Comparison of ENCODE assay signal across 10 cellular contexts in genomic region chr9:131330814-131331600, GRCh38. TPM values are rescaled to one million over a fixed set of nuclear protein-coding genes. Genes with fewer than 3 reads are reported as not detected.
DNase-seq lines count a peak whose midpoint lies in the region; ATAC-seq, FAIRE-seq and TF ChIP-seq lines count a peak whose summit lies in the region.
"Had no signal": no experiment of that assay in that cellular context is flagged by ENCODE, and none has a peak within 500 bp of the region (broad histone marks: within the 10 kb centered on the region; RNA-seq: fewer than 3 reads in every experiment).

No MANE protein-coding gene starts in this region.

- no peaks in the 10 kb centered on the region for H4K20me1 ChIP-seq in HepG2 (ENCODE audit: insufficient read depth, low read length)

- H3K27ac Mint-ChIP-seq in endothelial cell (ENCODE audit: unreplicated experiment) = peak overlapping the region; percentile 97
- no peak overlapping the region for H3K27ac Mint-ChIP-seq in activated CD8-positive, alpha-beta T cell treated with anti-CD3 and anti-CD28 coated beads for 36 hours

- WGBS in HepG2 (ENCODE audit: low lambda C conversion rate) = 38% methylated on average over 12 of the region's 18 CpGs

- DNase-seq in A673 (ENCODE audit: low spot score) (peak; percentile 33), NCI-H2171 treated with DMSO at 0.1 percent for 48 hours (lab: John Stamatoyannopoulos, UW) (peak; percentile 64), endothelial cell (ENCODE audit: low spot score) (peak; percentile 93), HepG2 (ENCODE audit: low spot score) (no peak), GM12892 (ENCODE audit: insufficient read length) (no peak)
- no peak for DNase-seq in stimulated activated CD4-positive, alpha-beta T cell treated with anti-CD3 and anti-CD28 coated beads, Interleukin-1b, Interleukin-23, amount 100 ng/mL, for 48 hours
- no peak for DNase-seq in activated CD8-positive, alpha-beta T cell treated with anti-CD3 and anti-CD28 coated beads for 36 hours
- DNase-seq: DMS79 treated with DMSO at 0.1 percent for 48 hours, MG63 had no signal

- H3K9me3 Mint-ChIP-seq in endothelial cell (ENCODE audit: unreplicated experiment) = no peaks in the 10 kb centered on the region
- H3K9me3 Mint-ChIP-seq in activated CD8-positive, alpha-beta T cell treated with anti-CD3 and anti-CD28 coated beads for 36 hours = no peaks in the 10 kb centered on the region

- CTCF ChIA-PET in A673 (lab: Charles Lee) = interaction anchor here (0.5 to 1.5 kb wide), 2 partner anchors 152 to 179 kb away, joined by 4 read pairs; no protein-coding TSS in a partner anchor
- CTCF ChIA-PET in HepG2 (lab: Yijun Ruan, JAX; ENCODE audit: low intra/inter-chr PET ratio, low total read pairs) = no interaction called here
- CTCF ChIA-PET in activated CD8-positive, alpha-beta T cell treated with anti-CD3 and anti-CD28 coated beads for 36 hours (lab: Charles Lee) = interaction anchor here (1.6 kb wide), 1 partner anchor 154 kb away, joined by 5 read pairs; no protein-coding TSS in a partner anchor

- BruUV-seq in A673 (replicated peaks; lab: Mats Ljungman, UMichigan) = no TSS peak
- no TSS peak for BruUV-seq in HepG2 (replicated peaks; lab: Mats Ljungman, UMichigan)

- H3K9ac ChIP-seq in HepG2 (ENCODE audit: insufficient read depth, low read depth, low read length) = no peak overlapping the region

- TF ChIP-seq POLR2A in HepG2 (IDR thresholded peaks at IDR 0.05; ENCODE audit: insufficient read depth in 1 of 2, low read depth in 2 of 2, low read length in 2 of 2) = no peak
- no peak for TF ChIP-seq POLR2A in GM12892 (IDR thresholded peaks at IDR 0.05; ENCODE audit: low read depth, low read length)

- no peaks in the 10 kb centered on the region for H3K79me2 ChIP-seq in HepG2 (ENCODE audit: insufficient read depth, low read length)

- intact Hi-C loops in A673 (cut with micrococcal nuclease; ENCODE audit: unreplicated experiment) = no loop called here
- intact Hi-C loops in HepG2 (cut with micrococcal nuclease; ENCODE audit: unreplicated experiment) = no loop called here
- intact Hi-C loops in activated CD8-positive, alpha-beta T cell treated with anti-CD3 and anti-CD28 coated beads for 36 hours (cut with micrococcal nuclease) = loop anchor here (2.0 kb wide), 1 partner anchor 14 kb away; no protein-coding TSS in a partner anchor

- no peak for TF ChIP-seq RAD21 in HepG2 (CRISPR knock-in tag; IDR thresholded peaks at IDR 0.05)

- TF ChIP-seq CTCF in A673 (conservative IDR thresholded peaks at IDR 0.05; ENCODE audit: low read depth, low read length) = no peak
- TF ChIP-seq CTCF in endothelial cell (IDR thresholded peaks at IDR 0.05; ENCODE audit: unreplicated experiment) = no peak
- no peak for TF ChIP-seq CTCF in HepG2 (CRISPR knock-in tag; IDR thresholded peaks at IDR 0.05)
- TF ChIP-seq CTCF in activated CD8-positive, alpha-beta T cell treated with anti-CD3 and anti-CD28 coated beads for 36 hours (IDR thresholded peaks at IDR 0.05) = no peak

- H3K27ac ChIP-seq in A673 (ENCODE audit: low read depth, low read length, poor library complexity, severe bottlenecking) = peak overlapping the region; percentile 42
- no peak overlapping the region for H3K27ac ChIP-seq in HepG2 (ENCODE audit: extremely low read length, insufficient read depth, low read length)

- H2AFZ ChIP-seq in HepG2 (ENCODE audit: low read length) = no peak overlapping the region

- in situ Hi-C loops in HepG2 (cut with HindIII; ENCODE audit: extremely low pct_ligation_motif_present, low pct_unique_long_range_greater_than_20kb) = loop anchor here (10.0 kb wide), 1 partner anchor 276 kb away; no protein-coding TSS in a partner anchor

- peaks cover 7% of the 10 kb centered on the region for H3K27me3 Mint-ChIP-seq in endothelial cell (ENCODE audit: unreplicated experiment)
- no peaks in the 10 kb centered on the region for H3K27me3 Mint-ChIP-seq in activated CD8-positive, alpha-beta T cell treated with anti-CD3 and anti-CD28 coated beads for 36 hours

- H3K4me3 ChIP-seq in A673 (ENCODE audit: low read depth, low read length, poor library complexity, severe bottlenecking) (no peak overlapping the region), HepG2 (replicated peaks in 1 of 3; ENCODE audit: insufficient read depth in 1 of 3, low read depth in 2 of 3, low read length in 3 of 3) (no peak overlapping the region)
- H3K4me3 ChIP-seq: MG63 had no signal

- no peaks in the 10 kb centered on the region for H3K9me3 ChIP-seq in A673 (ENCODE audit: low read depth, low read length, poor library complexity, severe bottlenecking)
- H3K9me3 ChIP-seq in HepG2 (ENCODE audit: low read length) = no peaks in the 10 kb centered on the region
- H3K9me3 ChIP-seq: MG63 had no signal

- ATAC-seq in HepG2 (no peak), GM19395 (IDR thresholded peaks at IDR 0.05; ENCODE audit: unreplicated experiment) (no peak)
- no peak for ATAC-seq in activated CD8-positive, alpha-beta T cell treated with anti-CD3 and anti-CD28 coated beads for 36 hours

- TF ChIP-seq EP300 in HepG2 (IDR thresholded peaks at IDR 0.05; ENCODE audit: low read depth in 2 of 2, low read length in 2 of 2) = no peak
- TF ChIP-seq EP300 in HepG2 (CRISPR knock-in tag; IDR thresholded peaks at IDR 0.05; ENCODE audit: borderline replicate concordance) = no peak

- no peak overlapping the region; the same call in 1 of the 2 replicates for H3K4me2 ChIP-seq in HepG2 (ENCODE audit: low read depth, low read length)

- H3K4me1 ChIP-seq in A673 (ENCODE audit: insufficient read depth, low read length, poor library complexity, severe bottlenecking) (peaks cover 16% of the 10 kb centered on the region), HepG2 (ENCODE audit: insufficient read depth, low read length) (peaks cover 8% of the 10 kb centered on the region; the same call in 1 of the 2 replicates)

- POLR2A ChIA-PET in A673 (lab: Charles Lee; ENCODE audit: low non-redundant PET) = no interaction called here
- POLR2A ChIA-PET in HepG2 (lab: Yijun Ruan, JAX) = no interaction called here
- POLR2A ChIA-PET in activated CD8-positive, alpha-beta T cell treated with anti-CD3 and anti-CD28 coated beads for 36 hours (lab: Charles Lee) = no interaction called here

- H3K36me3 ChIP-seq in A673 (ENCODE audit: insufficient read depth, low read length, poor library complexity, severe bottlenecking) (no peaks in the 10 kb centered on the region), HepG2 (replicated peaks in 1 of 2; ENCODE audit: control insufficient read depth in 1 of 2, insufficient read depth in 2 of 2, low read length in 2 of 2) (no peaks in the 10 kb centered on the region)
- H3K36me3 ChIP-seq: MG63 had no signal

- FAIRE-seq in HepG2 (lab: Jason Lieb, UNC) = no peak
- FAIRE-seq in GM12892 (lab: Jason Lieb, UNC) = no peak

- H3K36me3 Mint-ChIP-seq in endothelial cell (ENCODE audit: low read depth, unreplicated experiment) = no peaks in the 10 kb centered on the region
- H3K36me3 Mint-ChIP-seq in activated CD8-positive, alpha-beta T cell treated with anti-CD3 and anti-CD28 coated beads for 36 hours (ENCODE audit: low read depth) = no peaks in the 10 kb centered on the region

- H3K27me3 ChIP-seq in A673 (replicated peaks; ENCODE audit: insufficient read depth, low read depth, low read length, poor library complexity) = no peaks in the 10 kb centered on the region
- peaks cover 3 to 18% of the 10 kb centered on the region in 2 experiments for H3K27me3 ChIP-seq in HepG2 (ENCODE audit: control insufficient read depth in 1 of 2, insufficient read depth in 2 of 2, low read length in 2 of 2)
- H3K27me3 ChIP-seq: MG63 had no signal

- H3K4me3 Mint-ChIP-seq in endothelial cell (ENCODE audit: unreplicated experiment) = peak overlapping the region; percentile 59
- no peak overlapping the region for H3K4me3 Mint-ChIP-seq in activated CD8-positive, alpha-beta T cell treated with anti-CD3 and anti-CD28 coated beads for 36 hours

- H3K4me1 Mint-ChIP-seq in endothelial cell (ENCODE audit: unreplicated experiment) = peaks cover 28% of the 10 kb centered on the region
- peaks cover under 1% of the 10 kb centered on the region for H3K4me1 Mint-ChIP-seq in activated CD8-positive, alpha-beta T cell treated with anti-CD3 and anti-CD28 coated beads for 36 hours (ENCODE audit: low read depth)

RNA-seq across cellular contexts. Expression of gene PLPP7, which starts 41.5 kb away (rescaled TPM):
- total RNA-seq in A673 (2021) (not detected in 2 replicates), endothelial cell (ENCODE audit: unreplicated experiment) (4.9 TPM), HepG2 (2016; rRNA removed; fragmentation: Illumina TruSeq; extraction: Trizol) (0.66 and 1.2 TPM in 2 replicates)
- total RNA-seq in HepG2 (2016; cell fraction: cytosol; rRNA removed; fragmentation: Illumina TruSeq; extraction: Trizol; ENCODE audit: low read depth) = 1.1 TPM in 2 replicates
- total RNA-seq in HepG2 (2016; cell fraction: insoluble cytoplasmic fraction; rRNA removed; fragmentation: Illumina TruSeq; extraction: Trizol) = 0.85 and 1.0 TPM in 2 replicates
- total RNA-seq in HepG2 (2016; cell fraction: membrane; rRNA removed; fragmentation: Illumina TruSeq; extraction: Trizol) = 1.7 TPM in 2 replicates
- 0.28 and 1.4 TPM in 2 replicates for total RNA-seq in HepG2 (2016; cell fraction: nucleus; rRNA removed; fragmentation: Illumina TruSeq; extraction: Trizol)
- polyA plus RNA-seq in HepG2 (2011; rRNA removed) = 0.33 and 0.67 TPM in 2 replicates
- polyA plus RNA-seq in HepG2 (2011; cell fraction: cytosol; rRNA removed) = 0.47 and 1.0 TPM in 2 replicates
- 0.66 and 0.87 TPM in 2 replicates for polyA plus RNA-seq in HepG2 (2011; cell fraction: nucleus; rRNA removed)
- polyA plus RNA-seq in HepG2 (2012) = 0.69 and 0.78 TPM in 2 replicates
- 1.2 and 1.6 TPM in 2 replicates for polyA plus RNA-seq in HepG2 (2016; cell fraction: cytosol; fragmentation: Illumina TruSeq; extraction: Trizol; ENCODE audit: low read depth)
- polyA plus RNA-seq in HepG2 (2016; cell fraction: insoluble cytoplasmic fraction; fragmentation: Illumina TruSeq; extraction: Trizol; ENCODE audit: low read depth) = 0.74 and 0.82 TPM in 2 replicates
- polyA plus RNA-seq in HepG2 (2016; cell fraction: membrane; fragmentation: Illumina TruSeq; extraction: Trizol; ENCODE audit: low read depth) = 1.7 TPM in 2 replicates
- 0.56 and 0.57 TPM in 2 replicates for polyA plus RNA-seq in HepG2 (2016; cell fraction: nucleus; fragmentation: Illumina TruSeq; extraction: Trizol; ENCODE audit: insufficient read depth, low read depth)
- polyA minus RNA-seq in HepG2 (2011; rRNA and poly(A)+ RNA removed; ENCODE audit: low replicate concordance) = 0.16 and 1.9 TPM in 2 replicates
- 0.70 and 0.79 TPM in 2 replicates for polyA minus RNA-seq in HepG2 (2011; cell fraction: cytosol; rRNA and poly(A)+ RNA removed)
- 0.52 and 1.1 TPM in 2 replicates for polyA minus RNA-seq in HepG2 (2011; cell fraction: nucleus; rRNA and poly(A)+ RNA removed)
- not detected for polyA plus RNA-seq in GM12892 (2012; ENCODE audit: missing spikeins)
- under 1 TPM in 1 of 2 experiments, not detected in 1; 0.11 TPM for total RNA-seq in activated CD8-positive, alpha-beta T cell treated with anti-CD3 and anti-CD28 coated beads for 36 hours

RNA-seq across cellular contexts. Expression of gene FAM78A, which starts 54.7 kb away (rescaled TPM):
- total RNA-seq in A673 (2021) (0.84 and 1.7 TPM in 2 replicates), endothelial cell (ENCODE audit: unreplicated experiment) (73.4 TPM), HepG2 (2016; rRNA removed; fragmentation: Illumina TruSeq; extraction: Trizol) (0.14 and 0.18 TPM in 2 replicates)
- not detected in 2 replicates for total RNA-seq in HepG2 (2016; cell fraction: cytosol; rRNA removed; fragmentation: Illumina TruSeq; extraction: Trizol; ENCODE audit: low read depth)
- total RNA-seq in HepG2 (2016; cell fraction: insoluble cytoplasmic fraction; rRNA removed; fragmentation: Illumina TruSeq; extraction: Trizol) = 0.15 and 0.26 TPM in 2 replicates
- total RNA-seq in HepG2 (2016; cell fraction: membrane; rRNA removed; fragmentation: Illumina TruSeq; extraction: Trizol) = 0.15 TPM in 1 of 2 replicates, not detected in the other
- total RNA-seq in HepG2 (2016; cell fraction: nucleus; rRNA removed; fragmentation: Illumina TruSeq; extraction: Trizol) = 0.50 and 0.68 TPM in 2 replicates
- 0.51 and 0.62 TPM in 2 replicates for polyA plus RNA-seq in HepG2 (2011; rRNA removed)
- polyA plus RNA-seq in HepG2 (2011; cell fraction: cytosol; rRNA removed) = 0.37 and 0.43 TPM in 2 replicates
- polyA plus RNA-seq in HepG2 (2011; cell fraction: nucleus; rRNA removed) = 0.63 and 0.69 TPM in 2 replicates
- polyA plus RNA-seq in HepG2 (2012) = 0.25 and 0.30 TPM in 2 replicates
- 0.03 and 0.11 TPM in 2 replicates for polyA plus RNA-seq in HepG2 (2016; cell fraction: cytosol; fragmentation: Illumina TruSeq; extraction: Trizol; ENCODE audit: low read depth)
- 0.12 and 0.21 TPM in 2 replicates for polyA plus RNA-seq in HepG2 (2016; cell fraction: insoluble cytoplasmic fraction; fragmentation: Illumina TruSeq; extraction: Trizol; ENCODE audit: low read depth)
- 0.07 and 0.10 TPM in 2 replicates for polyA plus RNA-seq in HepG2 (2016; cell fraction: membrane; fragmentation: Illumina TruSeq; extraction: Trizol; ENCODE audit: low read depth)
- 0.11 and 0.22 TPM in 2 replicates for polyA plus RNA-seq in HepG2 (2016; cell fraction: nucleus; fragmentation: Illumina TruSeq; extraction: Trizol; ENCODE audit: insufficient read depth, low read depth)
- polyA minus RNA-seq in HepG2 (2011; rRNA and poly(A)+ RNA removed; ENCODE audit: low replicate concordance) = 0.62 and 23.9 TPM in 2 replicates
- polyA minus RNA-seq in HepG2 (2011; cell fraction: cytosol; rRNA and poly(A)+ RNA removed) = 0.26 and 0.49 TPM in 2 replicates
- polyA minus RNA-seq in HepG2 (2011; cell fraction: nucleus; rRNA and poly(A)+ RNA removed) = 0.12 and 0.13 TPM in 2 replicates
- polyA plus RNA-seq in GM12892 (2012; ENCODE audit: missing spikeins) = 6.8 TPM
- 10 to 100 TPM; 36.2 to 39.8 TPM for total RNA-seq in activated CD8-positive, alpha-beta T cell treated with anti-CD3 and anti-CD28 coated beads for 36 hours

Comparison
In these comparisons a context has a peak if more than half of its experiments do, and no peak if none do; other contexts are left out.
1. DNase-seq: peak in A673 (single experiment), NCI-H2171 treated with DMSO at 0.1 percent for 48 hours (single experiment) and endothelial cell (single experiment); none in HepG2 (single experiment), GM12892 (single experiment), stimulated activated CD4-positive, alpha-beta T cell treated with anti-CD3 and anti-CD28 coated beads, Interleukin-1b, Interleukin-23, amount 100 ng/mL, for 48 hours (single experiment) and activated CD8-positive, alpha-beta T cell treated with anti-CD3 and anti-CD28 coated beads for 36 hours (single experiment).
2. RNA of gene FAM78A, which starts 54.7 kb away (total RNA-seq): 73.4 TPM in endothelial cell (single experiment) and 36.2 to 39.8 TPM in activated CD8-positive, alpha-beta T cell treated with anti-CD3 and anti-CD28 coated beads for 36 hours; 0.84 to 1.7 TPM in A673 and 0.14 to 0.68 TPM in HepG2; every median in the first group is over 10 times any median in the second.